In the genomic region with DNA sequence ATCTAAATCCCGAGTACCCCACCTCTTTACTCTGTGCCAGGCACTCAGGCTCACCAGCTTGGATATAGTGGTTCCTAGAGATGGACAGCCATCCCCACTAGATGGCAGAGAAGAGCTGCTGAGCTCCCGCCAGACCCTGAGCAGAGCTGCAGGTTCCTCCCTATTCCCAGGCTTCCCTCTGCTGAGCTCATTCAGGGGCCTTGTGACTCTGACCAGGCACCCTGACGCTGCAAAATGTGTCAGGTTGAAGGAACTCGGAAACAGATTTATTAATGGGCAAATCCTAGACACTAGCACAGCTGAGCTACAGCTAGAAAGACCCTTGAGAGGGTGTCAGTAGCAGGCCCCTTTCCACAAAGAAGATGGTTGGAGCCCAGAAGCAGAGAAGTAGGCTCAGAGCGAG, we compare ENCODE assay signal across 8 cellular contexts. TPM values are rescaled to one million over a fixed set of nuclear protein-coding genes. Genes with fewer than 3 reads are reported as not detected.
DNase-seq lines count a peak whose midpoint lies in the region; ATAC-seq and TF ChIP-seq lines count a peak whose summit lies in the region.

No MANE protein-coding gene starts in this region.

- intact Hi-C loops in PC-3 (cut with micrococcal nuclease) = loop anchor here (1.0 to 2.0 kb wide), 4 partner anchors 136 to 445 kb away; no protein-coding TSS in a partner anchor

- no peak overlapping the region for H3K27ac Mint-ChIP-seq in activated T-cell treated with anti-CD3 and anti-CD28 coated beads, Interleukin-2, amount 50 U/mL, for 72 hours
- H3K27ac Mint-ChIP-seq in natural killer cell treated with Interleukin-12 subunit alpha and Interleukin-12 subunit beta and Interleukin-15 and Interleukin-18, amount 100 ng/mL, for 72 hours = no peak overlapping the region

- H3K36me3 ChIP-seq in PC-3 (ENCODE audit: low read depth, low read length) (no peaks in the 10 kb centered on the region), stomach smooth muscle (ENCODE audit: control insufficient read depth in 2 of 2, insufficient read depth in 2 of 2, low read length in 2 of 2) (peaks cover 27 to 31% of the 10 kb centered on the region in 2 donors)

- H3K27me3 ChIP-seq in PC-3 (ENCODE audit: low read length) (no peaks in the 10 kb centered on the region), stomach smooth muscle (ENCODE audit: control insufficient read depth in 1 of 2, insufficient read depth in 2 of 2, low read length in 2 of 2) (no peaks in the 10 kb centered on the region)

- 0 out of 2 replicates have a peak overlapping the region, but pooled peaks have one; percentile 38 for H2AFZ ChIP-seq in PC-3 (ENCODE audit: low read length)

- CTCF ChIA-PET in PC-3 (lab: Charles Lee) = interaction anchor here (0.8 to 1.2 kb wide), 6 partner anchors 33 to 136 kb away, joined by 3 to 6 read pairs (median 4); no protein-coding TSS in a partner anchor

- peak; percentile 84 for TF ChIP-seq CTCF in PC-3 (conservative IDR thresholded peaks at IDR 0.05; ENCODE audit: low read depth, low read length)
- TF ChIP-seq CTCF in fibroblast of the aortic adventitia (IDR thresholded peaks at IDR 0.05; ENCODE audit: insufficient read depth, low read length) = peak; percentile 93

- no peak overlapping the region for H3K4me3 ChIP-seq in Jurkat, Clone E6-1 (ENCODE audit: low read length)
- H3K4me3 ChIP-seq in PC-3 (ENCODE audit: low read length) = no peak overlapping the region
- no peak overlapping the region for H3K4me3 ChIP-seq in fibroblast of the aortic adventitia (ENCODE audit: low read depth, low read length)
- H3K4me3 ChIP-seq in stomach smooth muscle (ENCODE audit: low read length in 2 of 2) = no peak overlapping the region

- H3K9me3 ChIP-seq in PC-3 (ENCODE audit: low read length) (no peaks in the 10 kb centered on the region), stomach smooth muscle (ENCODE audit: control insufficient read depth in 2 of 2, low read length in 2 of 2) (no peaks in the 10 kb centered on the region)

- no peak overlapping the region for H3K4me3 Mint-ChIP-seq in activated T-cell treated with anti-CD3 and anti-CD28 coated beads, Interleukin-2, amount 50 U/mL, for 72 hours
- no peak overlapping the region for H3K4me3 Mint-ChIP-seq in natural killer cell treated with Interleukin-12 subunit alpha and Interleukin-12 subunit beta and Interleukin-15 and Interleukin-18, amount 100 ng/mL, for 72 hours

- no peaks in the 10 kb centered on the region for H3K79me2 ChIP-seq in PC-3 (ENCODE audit: low read length)

- H3K4me1 ChIP-seq in PC-3 (ENCODE audit: insufficient read depth, low read length) = peaks cover 34% of the 10 kb centered on the region
- H3K4me1 ChIP-seq in stomach smooth muscle (ENCODE audit: control insufficient read depth, insufficient read depth, low read length) = peaks cover 17% of the 10 kb centered on the region

- no peaks in the 10 kb centered on the region for H3K36me3 Mint-ChIP-seq in activated T-cell treated with anti-CD3 and anti-CD28 coated beads, Interleukin-2, amount 50 U/mL, for 72 hours (ENCODE audit: insufficient read depth in 2 of 2)
- no peaks in the 10 kb centered on the region for H3K36me3 Mint-ChIP-seq in natural killer cell treated with Interleukin-12 subunit alpha and Interleukin-12 subunit beta and Interleukin-15 and Interleukin-18, amount 100 ng/mL, for 72 hours

- BruUV-seq in PC-3 (replicated peaks; lab: Mats Ljungman, UMichigan) = no TSS peak

- H3K9me3 Mint-ChIP-seq in activated T-cell treated with anti-CD3 and anti-CD28 coated beads, Interleukin-2, amount 50 U/mL, for 72 hours = no peaks in the 10 kb centered on the region
- no peaks in the 10 kb centered on the region for H3K9me3 Mint-ChIP-seq in natural killer cell treated with Interleukin-12 subunit alpha and Interleukin-12 subunit beta and Interleukin-15 and Interleukin-18, amount 100 ng/mL, for 72 hours

- ATAC-seq in GM19468 (IDR thresholded peaks at IDR 0.05; ENCODE audit: extremely low read depth, unreplicated experiment) (peak; percentile 82), PC-3 (peak; percentile 90)
- ATAC-seq in activated T-cell treated with anti-CD3 and anti-CD28 coated beads, Interleukin-2, amount 50 U/mL, for 72 hours (replicated peaks in 1 of 2) = peak; percentile 80 to 93
- peak; percentile 79 to 84 for ATAC-seq in natural killer cell treated with Interleukin-12 subunit alpha and Interleukin-12 subunit beta and Interleukin-15 and Interleukin-18, amount 100 ng/mL, for 72 hours

- H3K4me2 ChIP-seq in PC-3 (ENCODE audit: low read length) = no peak overlapping the region

- DNase-seq in CMK (ENCODE audit: low read depth) (peak; percentile 64), PC-3 (peak; percentile 75), fibroblast of the aortic adventitia (ENCODE audit: low read depth) (peak; percentile 97)
- peak; percentile 41 for DNase-seq in Jurkat, Clone E6-1 (ENCODE audit: low read depth, low spot score)
- DNase-seq in activated T-cell treated with anti-CD3 and anti-CD28 coated beads, Interleukin-2, amount 50 U/mL, for 72 hours = peak; percentile 43 to 53
- no peak for DNase-seq in natural killer cell treated with Interleukin-12 subunit alpha and Interleukin-12 subunit beta and Interleukin-15 and Interleukin-18, amount 100 ng/mL, for 72 hours (ENCODE audit: low spot score)

- no peaks in the 10 kb centered on the region for H3F3A ChIP-seq in PC-3 (ENCODE audit: low read length, unreplicated experiment)

- H3K9ac ChIP-seq in PC-3 (ENCODE audit: low read length) (peak overlapping the region; percentile 45; the same call in 1 of the 2 replicates), stomach smooth muscle (ENCODE audit: low read length in 2 of 2) (no peak overlapping the region)

- no peaks in the 10 kb centered on the region for H4K20me1 ChIP-seq in PC-3 (ENCODE audit: low read length)

- H3K27ac ChIP-seq in PC-3 (ENCODE audit: low read length) = peak overlapping the region; percentile 59
- peak overlapping the region; percentile 31 for H3K27ac ChIP-seq in stomach smooth muscle (ENCODE audit: low read length)

- H3K4me1 Mint-ChIP-seq in activated T-cell treated with anti-CD3 and anti-CD28 coated beads, Interleukin-2, amount 50 U/mL, for 72 hours (ENCODE audit: low read depth) = no peaks in the 10 kb centered on the region
- H3K4me1 Mint-ChIP-seq in natural killer cell treated with Interleukin-12 subunit alpha and Interleukin-12 subunit beta and Interleukin-15 and Interleukin-18, amount 100 ng/mL, for 72 hours (ENCODE audit: low read depth in 2 of 2) = peaks cover 0 to 3% of the 10 kb centered on the region in 2 donors

- no peaks in the 10 kb centered on the region for H3K27me3 Mint-ChIP-seq in activated T-cell treated with anti-CD3 and anti-CD28 coated beads, Interleukin-2, amount 50 U/mL, for 72 hours (ENCODE audit: low read depth)
- H3K27me3 Mint-ChIP-seq in natural killer cell treated with Interleukin-12 subunit alpha and Interleukin-12 subunit beta and Interleukin-15 and Interleukin-18, amount 100 ng/mL, for 72 hours = no peaks in the 10 kb centered on the region

- H3K9me2 ChIP-seq in PC-3 (replicated peaks; ENCODE audit: low read length) = no peaks in the 10 kb centered on the region

- POLR2A ChIA-PET in PC-3 (lab: Charles Lee; ENCODE audit: unreplicated experiment) = no interaction called here

RNA-seq across cellular contexts. Expression of a gene that starts 38.2 kb away (rescaled TPM):
- not detected for polyA plus RNA-seq in Jurkat, Clone E6-1 (2012; ENCODE audit: insufficient read depth, insufficient read length)
- total RNA-seq in PC-3 (2014; rRNA removed) (not detected in 2 replicates), fibroblast of the aortic adventitia (ENCODE audit: low replicate concordance) (not detected in 2 replicates)
- not detected for total RNA-seq in activated T-cell treated with anti-CD3 and anti-CD28 coated beads, Interleukin-2, amount 50 U/mL, for 72 hours
- not detected for total RNA-seq in natural killer cell treated with Interleukin-12 subunit alpha and Interleukin-12 subunit beta and Interleukin-15 and Interleukin-18, amount 100 ng/mL, for 72 hours

RNA-seq across cellular contexts. Expression of a gene that starts 50.2 kb away (rescaled TPM):
- 49.5 TPM for polyA plus RNA-seq in Jurkat, Clone E6-1 (2012; ENCODE audit: insufficient read depth, insufficient read length)
- total RNA-seq in PC-3 (2014; rRNA removed) (10.2 and 13.8 TPM in 2 replicates), fibroblast of the aortic adventitia (ENCODE audit: low replicate concordance) (21.4 and 38.0 TPM in 2 replicates)
- 10 to 100 TPM; 20.5 to 26.9 TPM for total RNA-seq in activated T-cell treated with anti-CD3 and anti-CD28 coated beads, Interleukin-2, amount 50 U/mL, for 72 hours
- total RNA-seq in natural killer cell treated with Interleukin-12 subunit alpha and Interleukin-12 subunit beta and Interleukin-15 and Interleukin-18, amount 100 ng/mL, for 72 hours = 10 to 100 TPM; 13.1 to 27.4 TPM

RNA-seq across cellular contexts. Expression of a gene that starts 50.5 kb away (rescaled TPM):
- 74.1 TPM for polyA plus RNA-seq in Jurkat, Clone E6-1 (2012; ENCODE audit: insufficient read depth, insufficient read length)
- 11.4 and 21.1 TPM in 2 replicates for total RNA-seq in PC-3 (2014; rRNA removed)
- total RNA-seq in activated T-cell treated with anti-CD3 and anti-CD28 coated beads, Interleukin-2, amount 50 U/mL, for 72 hours = 10 to 100 TPM; 55.3 to 60.9 TPM
- total RNA-seq in fibroblast of the aortic adventitia (ENCODE audit: low replicate concordance) = 28.9 and 34.9 TPM in 2 replicates
- total RNA-seq in natural killer cell treated with Interleukin-12 subunit alpha and Interleukin-12 subunit beta and Interleukin-15 and Interleukin-18, amount 100 ng/mL, for 72 hours = 10 to 100 TPM; 63.6 to 72.6 TPM

RNA-seq across cellular contexts. Expression of a gene that starts 52.7 kb away (rescaled TPM):
- polyA plus RNA-seq in Jurkat, Clone E6-1 (2012; ENCODE audit: insufficient read depth, insufficient read length) = not detected
- total RNA-seq in PC-3 (2014; rRNA removed) = not detected in 2 replicates
- not detected for total RNA-seq in activated T-cell treated with anti-CD3 and anti-CD28 coated beads, Interleukin-2, amount 50 U/mL, for 72 hours
- not detected in 2 replicates for total RNA-seq in fibroblast of the aortic adventitia (ENCODE audit: low replicate concordance)
- total RNA-seq in natural killer cell treated with Interleukin-12 subunit alpha and Interleukin-12 subunit beta and Interleukin-15 and Interleukin-18, amount 100 ng/mL, for 72 hours = not detected
